Comparison of ENCODE assay signal across 8 cellular contexts in genomic region chr17:36547776-36548175, GRCh38. TPM values are rescaled to one million over a fixed set of nuclear protein-coding genes. Genes with fewer than 3 reads are reported as not detected.
A peak's percentile ranks its signal among the peaks of the same experiment; 100 is the strongest.
DNase-seq lines count a peak whose midpoint lies in the region; ATAC-seq and TF ChIP-seq lines count a peak whose summit lies in the region.
"Had no signal": no experiment of that assay in that cellular context is flagged by ENCODE, and none has a peak within 500 bp of the region (broad histone marks: within the 10 kb centered on the region; RNA-seq: fewer than 3 reads in every experiment).

No MANE protein-coding gene starts in this region.

- no peak overlapping the region for H2AFZ ChIP-seq in OCI-LY7 (ENCODE audit: low read length)

- intact Hi-C loops in OCI-LY7 (cut with micrococcal nuclease; ENCODE audit: unreplicated experiment) = no loop called here

- peak overlapping the region; percentile 98 for H3K4me2 ChIP-seq in OCI-LY7 (ENCODE audit: low read length)

- no TSS peak for BruUV-seq in OCI-LY7 (replicated peaks; lab: Mats Ljungman, UMichigan)

- no peaks in the 10 kb centered on the region for H3K9me2 ChIP-seq in OCI-LY7 (ENCODE audit: insufficient read depth, low read length)

- H3K4me3 ChIP-seq in AG10803 (ENCODE audit: low read length) = peak overlapping the region; percentile 71
- H3K4me3 ChIP-seq in OCI-LY7 (ENCODE audit: low read depth, low read length, poor library complexity, severe bottlenecking) = peak overlapping the region; percentile 97

- H3K36me3 Mint-ChIP-seq in glutamatergic neuron (ENCODE audit: unreplicated experiment) = no peaks in the 10 kb centered on the region

- peaks cover 6% of the 10 kb centered on the region for H3K4me1 Mint-ChIP-seq in glutamatergic neuron (ENCODE audit: low read depth, unreplicated experiment)

- DNase-seq in AG10803 (ENCODE audit: low read depth) (no peak), OCI-LY7 (ENCODE audit: low spot score) (no peak), glutamatergic neuron (no peak), occipital lobe (lab: John Stamatoyannopoulos, UW) (no peak), NCI-H2196 (lab: John Stamatoyannopoulos, UW; ENCODE audit: unreplicated experiment) (no peak)
- DNase-seq: aorta, left cardiac atrium had no signal

- H3K27ac ChIP-seq in OCI-LY7 (ENCODE audit: low read depth, low read length, poor library complexity, severe bottlenecking) = peak overlapping the region; percentile 95

- peaks cover 88% of the 10 kb centered on the region for H3K79me2 ChIP-seq in OCI-LY7 (ENCODE audit: insufficient read depth, low read depth, low read length)

- CTCF ChIA-PET in OCI-LY7 (lab: Charles Lee; ENCODE audit: unreplicated experiment) = no interaction called here

- H4K20me1 ChIP-seq in OCI-LY7 (ENCODE audit: insufficient read depth, low read length) = peaks cover 45% of the 10 kb centered on the region

- TF ChIP-seq CTCF in AG10803 (conservative IDR thresholded peaks at IDR 0.05; ENCODE audit: low read length) (no peak), OCI-LY7 (conservative IDR thresholded peaks at IDR 0.05; ENCODE audit: low read length) (no peak), glutamatergic neuron (IDR thresholded peaks at IDR 0.05; ENCODE audit: partially characterized antibody, unreplicated experiment) (no peak)

- H3K27me3 Mint-ChIP-seq in glutamatergic neuron (ENCODE audit: unreplicated experiment) = peaks cover 15% of the 10 kb centered on the region

- H3K27ac Mint-ChIP-seq in glutamatergic neuron (ENCODE audit: unreplicated experiment) = no peak overlapping the region

- no peak for ATAC-seq in HG03095 (IDR thresholded peaks at IDR 0.05; ENCODE audit: unreplicated experiment)
- ATAC-seq: left cardiac atrium had no signal

- no peaks in the 10 kb centered on the region for H3K9me3 ChIP-seq in OCI-LY7 (ENCODE audit: low read length)

- peaks cover 11% of the 10 kb centered on the region for H3K9me3 Mint-ChIP-seq in glutamatergic neuron (ENCODE audit: unreplicated experiment)

- H3K4me1 ChIP-seq in OCI-LY7 (ENCODE audit: insufficient read depth, low read length, poor library complexity, severe bottlenecking) = peaks cover 61% of the 10 kb centered on the region

- POLR2A ChIA-PET in OCI-LY7 (lab: Charles Lee) = no interaction called here

- peaks cover 57% of the 10 kb centered on the region for H3K36me3 ChIP-seq in OCI-LY7 (ENCODE audit: insufficient read depth, low read length)

- H3K4me3 Mint-ChIP-seq in glutamatergic neuron (ENCODE audit: unreplicated experiment) = peak overlapping the region; percentile 93

RNA-seq across cellular contexts. Expression of gene GGNBP2, which starts 3.1 kb away (rescaled TPM):
- total RNA-seq in OCI-LY7 (2014; rRNA removed; shearing (Covaris generic)) = 66.5 and 76.1 TPM in 2 replicates
- total RNA-seq in OCI-LY7 (2022) = 115 and 123 TPM in 2 replicates
- 105 TPM for total RNA-seq in glutamatergic neuron (ENCODE audit: unreplicated experiment)
- total RNA-seq in occipital lobe = 60.7 TPM

RNA-seq across cellular contexts. Expression of gene PIGW, which starts 13.0 kb away (rescaled TPM):
- total RNA-seq in OCI-LY7 (2014; rRNA removed; shearing (Covaris generic)) = 4.6 and 5.6 TPM in 2 replicates
- total RNA-seq in OCI-LY7 (2022) (15.3 and 17.3 TPM in 2 replicates), glutamatergic neuron (ENCODE audit: unreplicated experiment) (10.6 TPM), occipital lobe (7.0 TPM)

RNA-seq across cellular contexts. Expression of gene MYO19, which starts 13.1 kb away (rescaled TPM):
- total RNA-seq in OCI-LY7 (2014; rRNA removed; shearing (Covaris generic)) = 109 and 124 TPM in 2 replicates
- total RNA-seq in OCI-LY7 (2022) (154 and 169 TPM in 2 replicates), glutamatergic neuron (ENCODE audit: unreplicated experiment) (88.4 TPM), occipital lobe (33.8 TPM)

RNA-seq across cellular contexts. Expression of gene DHRS11, which starts 43.9 kb away (rescaled TPM):
- 9.4 and 13.9 TPM in 2 replicates for total RNA-seq in OCI-LY7 (2014; rRNA removed; shearing (Covaris generic))
- total RNA-seq in OCI-LY7 (2022) (5.1 and 7.2 TPM in 2 replicates), glutamatergic neuron (ENCODE audit: unreplicated experiment) (13.4 TPM), occipital lobe (4.8 TPM)

RNA-seq across cellular contexts. Expression of gene MRM1, which starts 53.6 kb away (rescaled TPM):
- total RNA-seq in OCI-LY7 (2014; rRNA removed; shearing (Covaris generic)) = 20.9 and 22.5 TPM in 2 replicates
- 18.6 and 22.6 TPM in 2 replicates for total RNA-seq in OCI-LY7 (2022)
- total RNA-seq in glutamatergic neuron (ENCODE audit: unreplicated experiment) = 2.3 TPM
- 2.7 TPM for total RNA-seq in occipital lobe
